16 cellular contexts compared by ENCODE assay signal in the genomic region with DNA sequence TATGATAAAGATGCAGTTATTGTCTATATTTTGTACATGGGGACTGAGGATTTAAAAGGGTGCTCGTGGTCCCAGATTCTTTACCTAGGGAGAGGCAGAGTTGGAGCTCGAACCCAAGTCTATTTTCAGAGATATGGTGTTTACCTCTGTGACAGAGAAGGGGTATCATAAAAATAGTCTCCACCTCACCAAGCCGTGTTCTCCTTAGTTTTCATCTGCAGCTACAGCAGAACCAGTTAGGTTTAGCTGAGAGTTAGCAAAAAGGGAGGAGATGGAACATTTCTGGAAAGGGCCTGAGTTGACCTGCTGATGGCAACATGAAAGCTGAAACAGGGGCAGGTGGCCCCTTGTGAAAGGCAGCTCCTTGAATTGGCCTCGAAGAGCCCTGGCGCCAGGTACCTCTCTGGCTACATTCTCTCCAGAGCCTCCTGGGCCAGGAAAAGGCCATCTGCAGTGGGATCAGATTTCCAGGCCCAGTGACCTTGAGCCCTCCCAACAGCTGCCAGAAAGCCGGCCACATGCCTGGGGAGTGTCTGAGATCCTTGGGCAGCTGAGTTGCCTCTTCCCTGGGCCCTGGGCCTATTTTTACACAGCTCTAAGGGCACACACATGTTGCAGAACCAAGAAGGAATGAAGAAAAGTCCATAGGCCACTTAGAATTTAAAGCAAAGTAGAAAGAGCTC.
DNase-seq lines count a peak whose midpoint lies in the region; ATAC-seq, FAIRE-seq and TF ChIP-seq lines count a peak whose summit lies in the region.
"Had no signal": no experiment of that assay in that cellular context is flagged by ENCODE, and none has a peak within 500 bp of the region (broad histone marks: within the 10 kb centered on the region; RNA-seq: fewer than 3 reads in every experiment).

No MANE protein-coding gene starts in this region.

- H3K27ac ChIP-seq in PC-3 (ENCODE audit: low read length) (0 out of 2 replicates have a peak overlapping the region, but pooled peaks have one; percentile 4), psoas muscle (peak overlapping the region; percentile 86)
- H3K27ac ChIP-seq: BLaER1 treated with 17β-estradiol and CSF1 and Interleukin-3, amounts not matched to agents 10 nM and 100 nM; neutrophil had no signal

- H3K9me3 ChIP-seq in PC-3 (ENCODE audit: low read length) (no peaks in the 10 kb centered on the region), psoas muscle (no peaks in the 10 kb centered on the region)
- H3K9me3 ChIP-seq: BLaER1 treated with 17β-estradiol and CSF1 and Interleukin-3, amounts not matched to agents 10 nM and 100 nM; neutrophil had no signal

- H3K9me3 Mint-ChIP-seq in glutamatergic neuron (ENCODE audit: unreplicated experiment) = peaks cover 14% of the 10 kb centered on the region
- H3K9me3 Mint-ChIP-seq in activated T-helper 2 cell treated with anti-CD3 and anti-CD28 coated beads, Interferon-gamma antibody, Interleukin-2, Interleukin-4, amounts not matched to agents 10 μg/mL and 5 μg/mL and 100 μg/mL, durations not matched to agents 14 hours and 24 hours and 36 hours = no peaks in the 10 kb centered on the region

- H3K36me3 ChIP-seq in PC-3 (ENCODE audit: low read depth, low read length) (no peaks in the 10 kb centered on the region; the same call in 1 of the 2 replicates), psoas muscle (ENCODE audit: insufficient read depth in 1 of 2, low read depth in 1 of 2) (no peaks in the 10 kb centered on the region)
- H3K36me3 ChIP-seq: BLaER1 treated with 17β-estradiol and CSF1 and Interleukin-3, amounts not matched to agents 10 nM and 100 nM; neutrophil had no signal

- peak overlapping the region; percentile 10 for H3K4me3 Mint-ChIP-seq in glutamatergic neuron (ENCODE audit: unreplicated experiment)
- no peak overlapping the region for H3K4me3 Mint-ChIP-seq in activated T-helper 2 cell treated with anti-CD3 and anti-CD28 coated beads, Interferon-gamma antibody, Interleukin-2, Interleukin-4, amounts not matched to agents 10 μg/mL and 5 μg/mL and 100 μg/mL, durations not matched to agents 14 hours and 24 hours and 36 hours (ENCODE audit: low read depth)
- H3K4me3 Mint-ChIP-seq: brain; stimulated activated naive B cell treated with anti-CD40 and anti-IgM and Interleukin-4, amounts not matched to agents 10 μg/mL and 1 μg/mL and 100 μg/mL, for 72 hours had no signal

- H3K4me1 Mint-ChIP-seq in glutamatergic neuron (ENCODE audit: low read depth, unreplicated experiment) = peaks cover 46% of the 10 kb centered on the region
- no peaks in the 10 kb centered on the region for H3K4me1 Mint-ChIP-seq in activated T-helper 2 cell treated with anti-CD3 and anti-CD28 coated beads, Interferon-gamma antibody, Interleukin-2, Interleukin-4, amounts not matched to agents 10 μg/mL and 5 μg/mL and 100 μg/mL, durations not matched to agents 14 hours and 24 hours and 36 hours (ENCODE audit: low read depth)
- H3K4me1 Mint-ChIP-seq: stimulated activated naive B cell treated with anti-CD40 and anti-IgM and Interleukin-4, amounts not matched to agents 10 μg/mL and 1 μg/mL and 100 μg/mL, for 72 hours had no signal

- no peak for ATAC-seq in PC-3
- peak; percentile 97 to 99 (median 98) for ATAC-seq in psoas muscle
- ATAC-seq: stimulated activated naive B cell treated with anti-CD40 and anti-IgM and Interleukin-4, amounts not matched to agents 10 μg/mL and 1 μg/mL and 100 μg/mL, for 72 hours had no signal

- POLR2A ChIA-PET in PC-3 (lab: Charles Lee; ENCODE audit: unreplicated experiment) = no interaction called here

- H3K4me2 ChIP-seq in PC-3 (ENCODE audit: low read length) = no peak overlapping the region
- H3K4me2 ChIP-seq: BLaER1 treated with 17β-estradiol and CSF1 and Interleukin-3, amounts not matched to agents 10 nM and 100 nM had no signal

- CTCF ChIA-PET in PC-3 (lab: Charles Lee) = no interaction called here

- peaks cover 11% of the 10 kb centered on the region for H3K27me3 Mint-ChIP-seq in glutamatergic neuron (ENCODE audit: unreplicated experiment)
- no peaks in the 10 kb centered on the region for H3K27me3 Mint-ChIP-seq in activated T-helper 2 cell treated with anti-CD3 and anti-CD28 coated beads, Interferon-gamma antibody, Interleukin-2, Interleukin-4, amounts not matched to agents 10 μg/mL and 5 μg/mL and 100 μg/mL, durations not matched to agents 14 hours and 24 hours and 36 hours (ENCODE audit: low read depth)
- H3K27me3 Mint-ChIP-seq: stimulated activated naive B cell treated with anti-CD40 and anti-IgM and Interleukin-4, amounts not matched to agents 10 μg/mL and 1 μg/mL and 100 μg/mL, for 72 hours had no signal

- no peak overlapping the region for H3K9ac ChIP-seq in PC-3 (ENCODE audit: low read length)
- H3K9ac ChIP-seq: BLaER1 treated with 17β-estradiol and CSF1 and Interleukin-3, amounts not matched to agents 10 nM and 100 nM had no signal

- H3K27me3 ChIP-seq in PC-3 (ENCODE audit: low read length) = no peaks in the 10 kb centered on the region
- no peaks in the 10 kb centered on the region for H3K27me3 ChIP-seq in psoas muscle (ENCODE audit: insufficient read depth in 3 of 3, low read length in 2 of 3)
- H3K27me3 ChIP-seq: BLaER1 treated with 17β-estradiol and CSF1 and Interleukin-3, amounts not matched to agents 10 nM and 100 nM had no signal

- peaks cover 4% of the 10 kb centered on the region for H3K36me3 Mint-ChIP-seq in glutamatergic neuron (ENCODE audit: unreplicated experiment)
- no peaks in the 10 kb centered on the region for H3K36me3 Mint-ChIP-seq in activated T-helper 2 cell treated with anti-CD3 and anti-CD28 coated beads, Interferon-gamma antibody, Interleukin-2, Interleukin-4, amounts not matched to agents 10 μg/mL and 5 μg/mL and 100 μg/mL, durations not matched to agents 14 hours and 24 hours and 36 hours (ENCODE audit: low read depth)

- no peak for FAIRE-seq in RCC 7860 (lab: Jason Lieb, UNC)
- FAIRE-seq: HTR-8/SVneo, small intestine had no signal

- peak overlapping the region; percentile 76 for H3K27ac Mint-ChIP-seq in glutamatergic neuron (ENCODE audit: unreplicated experiment)
- H3K27ac Mint-ChIP-seq in activated T-helper 2 cell treated with anti-CD3 and anti-CD28 coated beads, Interferon-gamma antibody, Interleukin-2, Interleukin-4, amounts not matched to agents 10 μg/mL and 5 μg/mL and 100 μg/mL, durations not matched to agents 14 hours and 24 hours and 36 hours = no peak overlapping the region
- H3K27ac Mint-ChIP-seq: stimulated activated naive B cell treated with anti-CD40 and anti-IgM and Interleukin-4, amounts not matched to agents 10 μg/mL and 1 μg/mL and 100 μg/mL, for 72 hours had no signal

- H3K4me1 ChIP-seq in PC-3 (ENCODE audit: insufficient read depth, low read length) = peaks cover 25% of the 10 kb centered on the region
- H3K4me1 ChIP-seq in psoas muscle = peaks cover 29% of the 10 kb centered on the region

- DNase-seq in EH (ENCODE audit: low read depth) = peak; percentile 43
- no peak for DNase-seq in PC-3
- DNase-seq in glutamatergic neuron = peak; percentile 42
- DNase-seq in psoas muscle = peak; percentile 70 to 89
- DNase-seq in DMS153 (lab: John Stamatoyannopoulos, UW) = no peak
- no peak for DNase-seq in RCC 7860 (ENCODE audit: low spot score)
- no peak for DNase-seq in activated T-helper 2 cell treated with anti-CD3 and anti-CD28 coated beads, Interferon-gamma antibody, Interleukin-2, Interleukin-4, amounts not matched to agents 10 μg/mL and 5 μg/mL and 100 μg/mL, durations not matched to agents 14 hours and 24 hours and 36 hours (ENCODE audit: low spot score)
- DNase-seq: activated naive CD4-positive, alpha-beta T cell; MM.1S; small intestine; stimulated activated naive B cell treated with anti-CD40 and anti-IgM and Interleukin-4, amounts not matched to agents 10 μg/mL and 1 μg/mL and 100 μg/mL, for 72 hours; SW 1271 had no signal

- TF ChIP-seq CTCF in PC-3 (conservative IDR thresholded peaks at IDR 0.05; ENCODE audit: low read depth, low read length) (no peak), glutamatergic neuron (IDR thresholded peaks at IDR 0.05; ENCODE audit: partially characterized antibody, unreplicated experiment) (no peak), psoas muscle (IDR thresholded peaks at IDR 0.05) (no peak)

- no peaks in the 10 kb centered on the region for H3K9me2 ChIP-seq in PC-3 (replicated peaks; ENCODE audit: low read length)

- no peak overlapping the region for H3K4me3 ChIP-seq in PC-3 (ENCODE audit: low read length)
- H3K4me3 ChIP-seq in psoas muscle = no peak overlapping the region
- H3K4me3 ChIP-seq: BLaER1 treated with 17β-estradiol and CSF1 and Interleukin-3, amounts not matched to agents 10 nM and 100 nM had no signal

- H4K20me1 ChIP-seq in PC-3 (ENCODE audit: low read length) = no peaks in the 10 kb centered on the region
- H4K20me1 ChIP-seq: BLaER1 treated with 17β-estradiol and CSF1 and Interleukin-3, amounts not matched to agents 10 nM and 100 nM had no signal

- intact Hi-C loops in PC-3 (cut with micrococcal nuclease) (no loop called here), psoas muscle (cut with DNase I) (loop anchor here in 1 of 2 donors (2.0 kb wide), 1 partner anchor 34 kb away; no protein-coding TSS in a partner anchor)
- intact Hi-C loops in activated T-helper 2 cell treated with anti-CD3 and anti-CD28 coated beads, Interferon-gamma antibody, Interleukin-2, Interleukin-4, amounts not matched to agents 10 μg/mL and 5 μg/mL and 100 μg/mL, durations not matched to agents 14 hours and 24 hours and 36 hours (cut with micrococcal nuclease) = no loop called here

- H3K79me2 ChIP-seq in PC-3 (ENCODE audit: low read length) = no peaks in the 10 kb centered on the region

- H2AFZ ChIP-seq in PC-3 (ENCODE audit: low read length) = no peak overlapping the region

- no TSS peak for BruUV-seq in PC-3 (replicated peaks; lab: Mats Ljungman, UMichigan)

- 25 to 45% (median 29%) methylated on average over 6 of the region's 6 CpGs for WGBS in psoas muscle, 3 donors

- H3F3A ChIP-seq in PC-3 (ENCODE audit: low read length, unreplicated experiment) = no peaks in the 10 kb centered on the region

Comparison
In these comparisons a context has a peak if more than half of its experiments do, and no peak if none do; other contexts are left out.
1. DNase-seq: peak in EH (single experiment), glutamatergic neuron (single experiment) and psoas muscle (2 of 2); none in PC-3 (single experiment), DMS153 (single experiment), RCC 7860 (single experiment) and activated T-helper 2 cell treated with anti-CD3 and anti-CD28 coated beads, Interferon-gamma antibody, Interleukin-2, Interleukin-4, amounts not matched to agents 10 μg/mL and 5 μg/mL and 100 μg/mL, durations not matched to agents 14 hours and 24 hours and 36 hours (single experiment).